Comparison of ENCODE assay signal across 8 cellular contexts in genomic region chr11:67118801-67119576, GRCh38. TPM values are rescaled to one million over a fixed set of nuclear protein-coding genes. Genes with fewer than 3 reads are reported as not detected.
DNase-seq lines count a peak whose midpoint lies in the region; ATAC-seq and TF ChIP-seq lines count a peak whose summit lies in the region.

TSS of gene KDM2A (plus strand) at chr11:67119263. CDS start at chr11:67121317, 2,054 bp downstream.

- H3K27ac ChIP-seq in SK-N-MC (peak within 1 kb of the TSS; percentile 76; the same call in 1 of the 2 replicates), gastroesophageal sphincter (peak within 1 kb of the TSS; percentile 90 to 100 (median 98)), neutrophil (peak within 1 kb of the TSS; percentile 99)

- no peak for TF ChIP-seq CTCF in NB4 (IDR thresholded peaks at IDR 0.05; ENCODE audit: low read depth, low read length)
- peak in 1 of 4 experiments; percentile 63 for TF ChIP-seq CTCF in gastroesophageal sphincter (IDR thresholded peaks at IDR 0.05)
- peak; percentile 64 for TF ChIP-seq CTCF in neutrophil (IDR thresholded peaks at IDR 0.05)
- no peak for TF ChIP-seq CTCF in subcutaneous adipose tissue (IDR thresholded peaks at IDR 0.05; ENCODE audit: low read depth)

- peak within 1 kb of the TSS; percentile 99 for H3K4me3 Mint-ChIP-seq in activated naive CD4-positive, alpha-beta T cell treated with anti-CD3 and anti-CD28 coated beads, Interleukin-2, amount 10 ng/mL, durations not matched to agents 7 days and 5 days

- peaks cover 17% of the 10 kb centered on the region for H3K27me3 Mint-ChIP-seq in activated naive CD4-positive, alpha-beta T cell treated with anti-CD3 and anti-CD28 coated beads, Interleukin-2, amount 10 ng/mL, durations not matched to agents 7 days and 5 days

- no peak for TF ChIP-seq EP300 in gastroesophageal sphincter (IDR thresholded peaks at IDR 0.05)

- ATAC-seq in HG02571 (IDR thresholded peaks at IDR 0.05; ENCODE audit: unreplicated experiment) (peak; percentile 72), gastroesophageal sphincter (peak; percentile 94)

- H3K9me3 ChIP-seq in SK-N-MC (ENCODE audit: low read depth, low read length) (no peaks in the 10 kb centered on the region), gastroesophageal sphincter (no peaks in the 10 kb centered on the region), neutrophil (no peaks in the 10 kb centered on the region)

- peak; percentile 52 for TF ChIP-seq POLR2A in NB4 (IDR thresholded peaks at IDR 0.05; ENCODE audit: extremely low read depth, insufficient read length)
- peak; percentile 47 to 56 for TF ChIP-seq POLR2A in gastroesophageal sphincter (IDR thresholded peaks at IDR 0.05)

- no CpG with 5 or more reads among the region's 95 CpGs for WGBS in gastroesophageal sphincter (ENCODE audit: low coverage in 1 of 2), 2 donors

- peaks cover 25% of the 10 kb centered on the region for H3K4me1 Mint-ChIP-seq in activated naive CD4-positive, alpha-beta T cell treated with anti-CD3 and anti-CD28 coated beads, Interleukin-2, amount 10 ng/mL, durations not matched to agents 7 days and 5 days

- peak within 1 kb of the TSS; percentile 90 for H3K9ac ChIP-seq in SK-N-MC (ENCODE audit: insufficient read length)

- peaks cover 0 to 45% (median 10%) of the 10 kb centered on the region in 3 donors for H3K4me1 ChIP-seq in gastroesophageal sphincter
- peaks cover 66 to 70% of the 10 kb centered on the region in 2 experiments for H3K4me1 ChIP-seq in neutrophil (ENCODE audit: control insufficient read depth in 1 of 2, insufficient read depth in 1 of 2, low read depth in 1 of 2, low read length in 1 of 2)

- peak within 1 kb of the TSS; percentile 100 for H3K4me3 ChIP-seq in NB4 (ENCODE audit: low read depth, low read length)
- peak within 1 kb of the TSS; percentile 96 for H3K4me3 ChIP-seq in SK-N-MC
- H3K4me3 ChIP-seq in gastroesophageal sphincter: peak within 1 kb of the TSS; percentile 78 to 93
- peak within 1 kb of the TSS; percentile 91 to 100 for H3K4me3 ChIP-seq in neutrophil (ENCODE audit: low read depth in 1 of 2, low read length in 1 of 2)

- H3K27me3 ChIP-seq in gastroesophageal sphincter: no peaks in the 10 kb centered on the region
- no peaks in the 10 kb centered on the region for H3K27me3 ChIP-seq in neutrophil

- H3K36me3 ChIP-seq in SK-N-MC (ENCODE audit: insufficient read depth, low read length) (peaks cover 13% of the 10 kb centered on the region), gastroesophageal sphincter (peaks cover 0 to 5% of the 10 kb centered on the region in 2 donors), neutrophil (peaks cover 8% of the 10 kb centered on the region)

- CTCF ChIA-PET in activated naive CD4-positive, alpha-beta T cell treated with anti-CD3 and anti-CD28 coated beads, Interleukin-2, amount 10 ng/mL, durations not matched to agents 7 days and 5 days (lab: Charles Lee): interaction anchor here (0.9 to 1.6 kb wide), 3 partner anchors 38 to 199 kb away, joined by 4 to 5 read pairs (median 4); no protein-coding TSS in a partner anchor

- no peaks in the 10 kb centered on the region for H3K9me3 Mint-ChIP-seq in activated naive CD4-positive, alpha-beta T cell treated with anti-CD3 and anti-CD28 coated beads, Interleukin-2, amount 10 ng/mL, durations not matched to agents 7 days and 5 days

- H3K36me3 Mint-ChIP-seq in activated naive CD4-positive, alpha-beta T cell treated with anti-CD3 and anti-CD28 coated beads, Interleukin-2, amount 10 ng/mL, durations not matched to agents 7 days and 5 days: peaks cover 21% of the 10 kb centered on the region

- peak within 1 kb of the TSS; percentile 93 for H3K27ac Mint-ChIP-seq in activated naive CD4-positive, alpha-beta T cell treated with anti-CD3 and anti-CD28 coated beads, Interleukin-2, amount 10 ng/mL, durations not matched to agents 7 days and 5 days

- DNase-seq in GM04503 (ENCODE audit: low read depth) (peak; percentile 85), NB4 (ENCODE audit: low read depth) (peak; percentile 99), SK-N-MC (ENCODE audit: low read depth, low spot score) (peak; percentile 63)
- DNase-seq in activated naive CD4-positive, alpha-beta T cell treated with anti-CD3 and anti-CD28 coated beads, Interleukin-2, amount 10 ng/mL, durations not matched to agents 7 days and 5 days: peak; percentile 99

RNA-seq across cellular contexts. Expression of gene KDM2A, which starts in this region (rescaled TPM):
- total RNA-seq in gastroesophageal sphincter (10 to 100 TPM; 35.4 to 68.0 (median 48.3) TPM), subcutaneous adipose tissue (100 to 1,000 TPM in 1 of 4 donors, 10 to 100 TPM in 3; 52.2 to 104 (median 75.7) TPM)

Comparison
In these comparisons a context has a peak if more than half of its experiments do, and no peak if none do; other contexts are left out.
1. Peak in every context shown above with its lines: DNase-seq, ATAC-seq, H3K4me3 ChIP-seq and H3K27ac ChIP-seq.